ENCODE assay signal across 30 cellular contexts in the genomic region with DNA sequence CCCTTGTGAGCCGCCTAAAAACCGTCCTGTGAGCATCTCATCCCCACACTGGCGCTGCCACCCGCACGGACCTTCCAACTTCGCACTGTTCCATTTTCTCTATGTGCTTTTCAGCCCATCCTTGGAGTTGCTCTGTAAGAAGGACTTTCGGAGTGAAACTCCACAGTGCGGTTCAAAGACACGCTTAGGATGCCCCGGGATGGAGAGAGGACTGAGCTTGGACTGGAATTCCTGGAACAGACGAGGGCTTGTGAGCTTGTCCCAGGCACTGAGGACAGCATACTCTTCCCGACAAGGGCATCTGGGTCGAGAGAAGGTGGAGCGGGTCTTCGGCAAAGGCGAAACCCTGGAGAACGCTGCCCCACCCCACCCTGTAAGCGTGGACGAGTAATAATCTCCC.
DNase-seq lines count a peak whose midpoint lies in the region; ATAC-seq, FAIRE-seq and TF ChIP-seq lines count a peak whose summit lies in the region.
"Had no signal": no experiment of that assay in that cellular context is flagged by ENCODE, and none has a peak within 500 bp of the region (broad histone marks: within the 10 kb centered on the region; RNA-seq: fewer than 3 reads in every experiment).

No MANE protein-coding gene starts in this region.

- CTCF ChIA-PET in HepG2 (lab: Yijun Ruan, JAX; ENCODE audit: low intra/inter-chr PET ratio, low total read pairs) = no interaction called here
- CTCF ChIA-PET in activated CD8-positive, alpha-beta memory T cell treated with anti-CD3 and anti-CD28 coated beads, Interleukin-2, amount 10 ng/mL, durations not matched to agents 7 days and 5 days (lab: Charles Lee) = interaction anchor here (0.7 to 7.0 kb wide), 3 partner anchors 15 to 915 kb away, joined by 3 to 78 read pairs (median 6); no protein-coding TSS in a partner anchor
- CTCF ChIA-PET in activated CD4-positive, alpha-beta memory T cell treated with anti-CD3 and anti-CD28 coated beads for 36 hours (lab: Charles Lee) = interaction anchor here (0.8 to 2.6 kb wide), 4 partner anchors 11 to 914 kb away, joined by 3 to 14 read pairs (median 10); no protein-coding TSS in a partner anchor

- H4K20me1 ChIP-seq in HepG2 (ENCODE audit: insufficient read depth, low read length) (no peaks in the 10 kb centered on the region), neural progenitor cell (ENCODE audit: low read depth) (peaks cover 49% of the 10 kb centered on the region)

- peaks cover 25% of the 10 kb centered on the region for H3K4me1 Mint-ChIP-seq in neural progenitor cell
- peaks cover 7% of the 10 kb centered on the region for H3K4me1 Mint-ChIP-seq in activated CD8-positive, alpha-beta memory T cell treated with anti-CD3 and anti-CD28 coated beads, Interleukin-2, amount 10 ng/mL, durations not matched to agents 7 days and 5 days
- peaks cover 22% of the 10 kb centered on the region for H3K4me1 Mint-ChIP-seq in activated CD4-positive, alpha-beta memory T cell treated with anti-CD3 and anti-CD28 coated beads for 36 hours (ENCODE audit: low read depth)

- TF ChIP-seq EP300 in HepG2 (IDR thresholded peaks at IDR 0.05; ENCODE audit: low read depth in 2 of 2, low read length in 2 of 2) (no peak), HepG2 (CRISPR knock-in tag; IDR thresholded peaks at IDR 0.05; ENCODE audit: borderline replicate concordance) (no peak)

- no peak for TF ChIP-seq POLR2A in HepG2 (IDR thresholded peaks at IDR 0.05; ENCODE audit: insufficient read depth in 1 of 2, low read depth in 2 of 2, low read length in 2 of 2)
- no peak for TF ChIP-seq POLR2A in right lobe of liver (IDR thresholded peaks at IDR 0.05)
- no peak for TF ChIP-seq POLR2A in body of pancreas (IDR thresholded peaks at IDR 0.05)

- peaks cover 7 to 48% of the 10 kb centered on the region in 2 experiments; a peak in 4 of 5 replicates for H3K27me3 ChIP-seq in HepG2 (ENCODE audit: control insufficient read depth in 1 of 2, insufficient read depth in 2 of 2, low read length in 2 of 2)
- H3K27me3 ChIP-seq in right lobe of liver = peaks cover 7 to 65% of the 10 kb centered on the region in 2 donors
- H3K27me3 ChIP-seq in neural progenitor cell = peaks cover 95% of the 10 kb centered on the region
- H3K27me3 ChIP-seq in body of pancreas = peaks cover 0 to 44% of the 10 kb centered on the region in 2 donors
- H3K27me3 ChIP-seq: SJSA1 had no signal

- in situ Hi-C loops in HepG2 (cut with HindIII; ENCODE audit: extremely low pct_ligation_motif_present, low pct_unique_long_range_greater_than_20kb) = loop anchor here (25.0 kb wide), 1 partner anchor 1283 kb away; a partner anchor contains a TSS

- FAIRE-seq in HepG2 (lab: Jason Lieb, UNC) = no peak
- FAIRE-seq: frontal cortex, GM18507, pancreas, TTC549 had no signal

- 32% methylated on average over 10 of the region's 19 CpGs for WGBS in HepG2 (ENCODE audit: low lambda C conversion rate)
- 6% methylated on average over 18 of the region's 19 CpGs for WGBS in right lobe of liver (ENCODE audit: insufficient coverage, low coverage, low lambda C conversion rate, missing lambda C conversion rate)
- WGBS in body of pancreas, 2 donors = 5 to 8% methylated on average over 18 to 19 of the region's 19 CpGs

- no peak for DNase-seq in HepG2 (ENCODE audit: low spot score)
- DNase-seq in right lobe of liver = no peak
- peak; percentile 15 for DNase-seq in cerebellum (ENCODE audit: low spot score)
- no peak for DNase-seq in neural progenitor cell (ENCODE audit: low spot score)
- no peak for DNase-seq in activated CD8-positive, alpha-beta memory T cell treated with anti-CD3 and anti-CD28 coated beads, Interleukin-2, amount 10 ng/mL, durations not matched to agents 7 days and 5 days
- no peak for DNase-seq in NCI-H82 treated with DMSO at 0.1 percent for 48 hours (lab: John Stamatoyannopoulos, UW; ENCODE audit: unreplicated experiment)
- no peak for DNase-seq in activated CD4-positive, alpha-beta memory T cell treated with anti-CD3 and anti-CD28 coated beads for 36 hours
- no peak for DNase-seq in body of pancreas
- DNase-seq: 8988T; activated CD4-positive, alpha-beta T cell treated with anti-CD3 and anti-CD28 coated beads for 36 hours; activated CD8-positive, alpha-beta memory T cell treated with anti-CD3 and anti-CD28 coated beads for 24 hours; activated naive CD4-positive, alpha-beta T cell treated with Interleukin-2 at 50 U/mL for 16 hours; activated T-cell treated with anti-CD3 and anti-CD28 coated beads, Interleukin-2, amount 50 U/mL, for 24 hours; amniotic stem cell; central memory CD4-positive, alpha-beta T cell; left ventricle myocardium inferior; NCI-H1092; NCI-H187 treated with DMSO at 0.1 percent for 48 hours; NCI-H526; pancreas; right cardiac atrium; T-helper 1 cell had no signal

- POLR2A ChIA-PET in HepG2 (lab: Yijun Ruan, JAX) = no interaction called here
- POLR2A ChIA-PET in activated CD4-positive, alpha-beta memory T cell treated with anti-CD3 and anti-CD28 coated beads for 36 hours (lab: Charles Lee) = no interaction called here

- H3K27ac ChIP-seq in HepG2 (ENCODE audit: extremely low read length, insufficient read depth, low read length) (no peak overlapping the region), right lobe of liver (no peak overlapping the region), neural progenitor cell (no peak overlapping the region), body of pancreas (no peak overlapping the region)
- H3K27ac ChIP-seq: hepatocyte, left ventricle myocardium inferior, pancreas, SJSA1, tibial nerve had no signal

- peaks cover 1% of the 10 kb centered on the region for H3K36me3 Mint-ChIP-seq in neural progenitor cell
- H3K36me3 Mint-ChIP-seq in activated CD8-positive, alpha-beta memory T cell treated with anti-CD3 and anti-CD28 coated beads, Interleukin-2, amount 10 ng/mL, durations not matched to agents 7 days and 5 days = peaks cover 4% of the 10 kb centered on the region
- peaks cover 5% of the 10 kb centered on the region for H3K36me3 Mint-ChIP-seq in activated CD4-positive, alpha-beta memory T cell treated with anti-CD3 and anti-CD28 coated beads for 36 hours

- no peak overlapping the region for H3K4me2 ChIP-seq in HepG2 (ENCODE audit: low read depth, low read length)
- H3K4me2 ChIP-seq in neural progenitor cell = no peak overlapping the region
- H3K4me2 ChIP-seq: hepatocyte had no signal

- H3K9ac ChIP-seq in HepG2 (ENCODE audit: insufficient read depth, low read depth, low read length) (no peak overlapping the region), neural progenitor cell (no peak overlapping the region)

- no TSS peak for BruUV-seq in HepG2 (replicated peaks; lab: Mats Ljungman, UMichigan)

- no peak overlapping the region for H3K27ac Mint-ChIP-seq in neural progenitor cell
- no peak overlapping the region for H3K27ac Mint-ChIP-seq in activated CD8-positive, alpha-beta memory T cell treated with anti-CD3 and anti-CD28 coated beads, Interleukin-2, amount 10 ng/mL, durations not matched to agents 7 days and 5 days
- no peak overlapping the region for H3K27ac Mint-ChIP-seq in activated CD4-positive, alpha-beta memory T cell treated with anti-CD3 and anti-CD28 coated beads for 36 hours
- H3K27ac Mint-ChIP-seq: activated CD4-positive, alpha-beta T cell treated with anti-CD3 and anti-CD28 coated beads for 36 hours; activated T-cell treated with anti-CD3 and anti-CD28 coated beads, Interleukin-2, amount 50 U/mL, for 24 hours; natural killer cell treated with Interleukin-12 subunit alpha and Interleukin-12 subunit beta and Interleukin-15 and Interleukin-18, amount 100 ng/mL, for 72 hours; stimulated activated naive CD8-positive, alpha-beta T cell treated with anti-CD3 and anti-CD28 coated beads, Interleukin-15, Interleukin-2, amounts not matched to agents 100 ng/mL and 50 ng/mL, for 24 hours had no signal

- TF ChIP-seq CTCF in HepG2 (CRISPR knock-in tag; IDR thresholded peaks at IDR 0.05) (no peak), right lobe of liver (IDR thresholded peaks at IDR 0.05) (no peak), neural progenitor cell (IDR thresholded peaks at IDR 0.05) (no peak), body of pancreas (IDR thresholded peaks at IDR 0.05) (no peak)

- no peak for TF ChIP-seq RAD21 in HepG2 (CRISPR knock-in tag; IDR thresholded peaks at IDR 0.05)

- intact Hi-C loops in HepG2 (cut with micrococcal nuclease; ENCODE audit: unreplicated experiment) (no loop called here), right lobe of liver (cut with DNase I) (no loop called here), body of pancreas (cut with DNase I) (no loop called here)
- intact Hi-C loops in activated CD4-positive, alpha-beta memory T cell treated with anti-CD3 and anti-CD28 coated beads for 36 hours (cut with micrococcal nuclease) = no loop called here

- H3K79me2 ChIP-seq in HepG2 (ENCODE audit: insufficient read depth, low read length) (no peaks in the 10 kb centered on the region), neural progenitor cell (ENCODE audit: low read depth) (no peaks in the 10 kb centered on the region)
- H3K79me2 ChIP-seq: hepatocyte had no signal

- peaks cover 13% of the 10 kb centered on the region for H3F3A ChIP-seq in neural progenitor cell (ENCODE audit: low read depth)

- H3K4me3 ChIP-seq in HepG2 (replicated peaks in 1 of 3; ENCODE audit: insufficient read depth in 1 of 3, low read depth in 2 of 3, low read length in 3 of 3) (no peak overlapping the region), right lobe of liver (no peak overlapping the region), neural progenitor cell (no peak overlapping the region), body of pancreas (no peak overlapping the region)
- H3K4me3 ChIP-seq: hepatocyte, left ventricle myocardium inferior, pancreas, SJSA1, tibial nerve had no signal

- ATAC-seq in HepG2 (no peak), right lobe of liver (no peak), body of pancreas (no peak)
- no peak for ATAC-seq in activated CD8-positive, alpha-beta memory T cell treated with anti-CD3 and anti-CD28 coated beads, Interleukin-2, amount 10 ng/mL, durations not matched to agents 7 days and 5 days
- ATAC-seq: activated CD4-positive, alpha-beta T cell treated with anti-CD3 and anti-CD28 coated beads for 36 hours; natural killer cell treated with Interleukin-12 subunit alpha and Interleukin-12 subunit beta and Interleukin-15 and Interleukin-18, amount 100 ng/mL, for 72 hours; pancreas; right cardiac atrium had no signal

- H3K36me3 ChIP-seq in HepG2 (replicated peaks in 1 of 2; ENCODE audit: control insufficient read depth in 1 of 2, insufficient read depth in 2 of 2, low read length in 2 of 2) (no peaks in the 10 kb centered on the region), right lobe of liver (no peaks in the 10 kb centered on the region), neural progenitor cell (no peaks in the 10 kb centered on the region), body of pancreas (replicated peaks in 1 of 2; ENCODE audit: insufficient read depth in 1 of 2, low read depth in 2 of 2) (no peaks in the 10 kb centered on the region)
- H3K36me3 ChIP-seq: left ventricle myocardium inferior, pancreas, SJSA1, tibial nerve had no signal

- H2AFZ ChIP-seq in HepG2 (ENCODE audit: low read length) (no peak overlapping the region), neural progenitor cell (replicated peaks) (no peak overlapping the region)
- H2AFZ ChIP-seq: hepatocyte had no signal

- no peaks in the 10 kb centered on the region for H3K9me3 ChIP-seq in HepG2 (ENCODE audit: low read length)
- no peaks in the 10 kb centered on the region for H3K9me3 ChIP-seq in right lobe of liver
- H3K9me3 ChIP-seq in neural progenitor cell (ENCODE audit: low read depth) = no peaks in the 10 kb centered on the region
- no peaks in the 10 kb centered on the region for H3K9me3 ChIP-seq in body of pancreas
- H3K9me3 ChIP-seq: left ventricle myocardium inferior, pancreas, SJSA1, tibial nerve had no signal

- H3K9me3 Mint-ChIP-seq in neural progenitor cell = no peaks in the 10 kb centered on the region
- H3K9me3 Mint-ChIP-seq in activated CD8-positive, alpha-beta memory T cell treated with anti-CD3 and anti-CD28 coated beads, Interleukin-2, amount 10 ng/mL, durations not matched to agents 7 days and 5 days (ENCODE audit: low read depth) = no peaks in the 10 kb centered on the region
- H3K9me3 Mint-ChIP-seq in activated CD4-positive, alpha-beta memory T cell treated with anti-CD3 and anti-CD28 coated beads for 36 hours = no peaks in the 10 kb centered on the region
- H3K9me3 Mint-ChIP-seq: activated T-cell treated with anti-CD3 and anti-CD28 coated beads, Interleukin-2, amount 50 U/mL, for 24 hours; natural killer cell treated with Interleukin-12 subunit alpha and Interleukin-12 subunit beta and Interleukin-15 and Interleukin-18, amount 100 ng/mL, for 72 hours; stimulated activated naive CD8-positive, alpha-beta T cell treated with anti-CD3 and anti-CD28 coated beads, Interleukin-15, Interleukin-2, amounts not matched to agents 100 ng/mL and 50 ng/mL, for 24 hours had no signal

- peak overlapping the region; percentile 57 for H3K4me3 Mint-ChIP-seq in neural progenitor cell
- H3K4me3 Mint-ChIP-seq in activated CD8-positive, alpha-beta memory T cell treated with anti-CD3 and anti-CD28 coated beads, Interleukin-2, amount 10 ng/mL, durations not matched to agents 7 days and 5 days = no peak overlapping the region
- H3K4me3 Mint-ChIP-seq in activated CD4-positive, alpha-beta memory T cell treated with anti-CD3 and anti-CD28 coated beads for 36 hours = no peak overlapping the region
- H3K4me3 Mint-ChIP-seq: activated CD4-positive, alpha-beta T cell treated with anti-CD3 and anti-CD28 coated beads for 36 hours; activated T-cell treated with anti-CD3 and anti-CD28 coated beads, Interleukin-2, amount 50 U/mL, for 24 hours; natural killer cell treated with Interleukin-12 subunit alpha and Interleukin-12 subunit beta and Interleukin-15 and Interleukin-18, amount 100 ng/mL, for 72 hours; stimulated activated naive CD8-positive, alpha-beta T cell treated with anti-CD3 and anti-CD28 coated beads, Interleukin-15, Interleukin-2, amounts not matched to agents 100 ng/mL and 50 ng/mL, for 24 hours had no signal

- H3K4me1 ChIP-seq in HepG2 (ENCODE audit: insufficient read depth, low read length) (no peaks in the 10 kb centered on the region), right lobe of liver (peaks cover 0 to 9% (median 0%) of the 10 kb centered on the region in 4 donors), neural progenitor cell (peaks cover 22% of the 10 kb centered on the region), body of pancreas (peaks cover 26% of the 10 kb centered on the region)

- H3K27me3 Mint-ChIP-seq in neural progenitor cell (ENCODE audit: insufficient read depth, low read depth) = peaks cover 69% of the 10 kb centered on the region
- peaks cover 90% of the 10 kb centered on the region for H3K27me3 Mint-ChIP-seq in activated CD8-positive, alpha-beta memory T cell treated with anti-CD3 and anti-CD28 coated beads, Interleukin-2, amount 10 ng/mL, durations not matched to agents 7 days and 5 days
- peaks cover 78% of the 10 kb centered on the region for H3K27me3 Mint-ChIP-seq in activated CD4-positive, alpha-beta memory T cell treated with anti-CD3 and anti-CD28 coated beads for 36 hours
